Comparison of ENCODE assay signal across 18 cellular contexts in the genomic region with DNA sequence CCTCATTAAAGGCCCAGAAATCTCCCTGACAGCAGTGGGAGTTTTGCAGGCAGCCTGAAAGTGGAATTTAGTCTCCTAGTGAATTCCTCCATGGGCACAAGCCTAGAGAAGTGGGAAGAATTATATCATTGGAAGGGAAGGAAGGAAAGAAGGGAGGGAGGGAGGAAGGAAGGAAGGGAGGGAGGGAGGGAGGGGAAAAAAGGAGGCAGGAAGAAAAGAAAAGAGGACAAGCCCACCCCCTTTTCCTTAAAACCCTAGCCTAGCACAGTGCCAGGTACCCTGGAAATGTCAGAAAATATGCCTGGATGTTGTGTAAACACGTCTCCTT.
"Had no signal": no experiment of that assay in that cellular context is flagged by ENCODE, and none has a peak within 500 bp of the region (broad histone marks: within the 10 kb centered on the region; RNA-seq: fewer than 3 reads in every experiment).

No MANE protein-coding gene starts in this region.

- H3K27me3 Mint-ChIP-seq: activated naive CD4-positive, alpha-beta T cell treated with anti-CD3 and anti-CD28 coated beads, Interleukin-2, amount 50 U/mL, for 24 hours had no signal

- DNase-seq: activated CD4-positive, alpha-beta T cell treated with anti-CD3 and anti-CD28 coated beads for 4 hours; activated CD8-positive, alpha-beta T cell treated with anti-CD3 and anti-CD28 coated beads, Interleukin-2, amount 10 ng/mL, durations not matched to agents 7 days and 5 days; body of pancreas; effector memory CD4-positive, alpha-beta T cell; left colon; mucosa of descending colon; naive thymus-derived CD8-positive, alpha-beta T cell; psoas muscle; spleen; stimulated activated CD4-positive, alpha-beta T cell treated with anti-CD3 and anti-CD28 coated beads, Interleukin-1b, Interleukin-23, amount 100 ng/mL, for 48 hours; SW 1271; T-helper 9 cell had no signal

- H3K9me3 Mint-ChIP-seq: activated naive CD4-positive, alpha-beta T cell treated with anti-CD3 and anti-CD28 coated beads, Interleukin-2, amount 50 U/mL, for 24 hours; activated T-helper 2 cell treated with anti-CD3 and anti-CD28 coated beads, Interferon-gamma antibody, Interleukin-2, Interleukin-4, amounts not matched to agents 10 μg/mL and 5 μg/mL and 100 μg/mL, durations not matched to agents 14 hours and 24 hours and 36 hours; naive thymus-derived CD8-positive, alpha-beta T cell; stimulated activated memory B cell treated with anti-CD40 and anti-IgM and Interleukin-4, amounts not matched to agents 10 μg/mL and 1 μg/mL and 100 μg/mL, for 72 hours had no signal

- H3K9me3 ChIP-seq: body of pancreas, gastroesophageal sphincter, mucosa of descending colon, psoas muscle, spleen, tibial nerve had no signal

- H3K27ac ChIP-seq: body of pancreas, gastroesophageal sphincter, psoas muscle, spleen, tibial nerve, WERI-Rb-1 had no signal

- H3K4me3 Mint-ChIP-seq: activated CD8-positive, alpha-beta T cell treated with anti-CD3 and anti-CD28 coated beads, Interleukin-2, amount 10 ng/mL, durations not matched to agents 7 days and 5 days; activated naive CD4-positive, alpha-beta T cell treated with anti-CD3 and anti-CD28 coated beads, Interleukin-2, amount 50 U/mL, for 24 hours; naive thymus-derived CD8-positive, alpha-beta T cell; stimulated activated memory B cell treated with anti-CD40 and anti-IgM and Interleukin-4, amounts not matched to agents 10 μg/mL and 1 μg/mL and 100 μg/mL, for 72 hours had no signal

- H3K27ac Mint-ChIP-seq: activated CD8-positive, alpha-beta T cell treated with anti-CD3 and anti-CD28 coated beads, Interleukin-2, amount 10 ng/mL, durations not matched to agents 7 days and 5 days; activated naive CD4-positive, alpha-beta T cell treated with anti-CD3 and anti-CD28 coated beads, Interleukin-2, amount 50 U/mL, for 24 hours; activated T-helper 2 cell treated with anti-CD3 and anti-CD28 coated beads, Interferon-gamma antibody, Interleukin-2, Interleukin-4, amounts not matched to agents 10 μg/mL and 5 μg/mL and 100 μg/mL, durations not matched to agents 14 hours and 24 hours and 36 hours; naive thymus-derived CD8-positive, alpha-beta T cell; stimulated activated memory B cell treated with anti-CD40 and anti-IgM and Interleukin-4, amounts not matched to agents 10 μg/mL and 1 μg/mL and 100 μg/mL, for 72 hours had no signal

- H3K27me3 ChIP-seq: body of pancreas, gastroesophageal sphincter, spleen, tibial nerve had no signal

- H3K4me3 ChIP-seq: body of pancreas, gastroesophageal sphincter, mucosa of descending colon, psoas muscle, spleen, tibial nerve had no signal

- H3K36me3 Mint-ChIP-seq: activated naive CD4-positive, alpha-beta T cell treated with anti-CD3 and anti-CD28 coated beads, Interleukin-2, amount 50 U/mL, for 24 hours; naive thymus-derived CD8-positive, alpha-beta T cell; stimulated activated memory B cell treated with anti-CD40 and anti-IgM and Interleukin-4, amounts not matched to agents 10 μg/mL and 1 μg/mL and 100 μg/mL, for 72 hours had no signal

- H3K36me3 ChIP-seq: gastroesophageal sphincter, spleen, tibial nerve, WERI-Rb-1 had no signal

- H3K4me1 Mint-ChIP-seq: activated naive CD4-positive, alpha-beta T cell treated with anti-CD3 and anti-CD28 coated beads, Interleukin-2, amount 50 U/mL, for 24 hours; naive thymus-derived CD8-positive, alpha-beta T cell; stimulated activated memory B cell treated with anti-CD40 and anti-IgM and Interleukin-4, amounts not matched to agents 10 μg/mL and 1 μg/mL and 100 μg/mL, for 72 hours had no signal

- H3K4me1 ChIP-seq: body of pancreas, psoas muscle, spleen had no signal
